In genomic region chr19:44753619-44753931, GRCh38 we compare ENCODE assay signal across 9 cellular contexts. TPM values are rescaled to one million over a fixed set of nuclear protein-coding genes. Genes with fewer than 3 reads are reported as not detected.
DNase-seq lines count a peak whose midpoint lies in the region; ATAC-seq and TF ChIP-seq lines count a peak whose summit lies in the region.
"Had no signal": no experiment of that assay in that cellular context is flagged by ENCODE, and none has a peak within 500 bp of the region (broad histone marks: within the 10 kb centered on the region; RNA-seq: fewer than 3 reads in every experiment).

No MANE protein-coding gene starts in this region.

- H3K9ac ChIP-seq in mesendoderm (ENCODE audit: low read length): peak overlapping the region; percentile 58

- H2BK15ac ChIP-seq in mesendoderm (replicated peaks; ENCODE audit: low read depth): no peak overlapping the region

- H3K9me3 ChIP-seq in right atrium auricular region (no peaks in the 10 kb centered on the region), uterus (no peaks in the 10 kb centered on the region)

- H3K18ac ChIP-seq in mesendoderm (ENCODE audit: low read length): peak overlapping the region; percentile 73

- peaks cover 0 to 92% of the 10 kb centered on the region in 2 donors for H3K4me1 ChIP-seq in right atrium auricular region
- H3K4me1 ChIP-seq in mesendoderm (ENCODE audit: control insufficient read depth, low read depth, low read length): peaks cover 6% of the 10 kb centered on the region
- H3K4me1 ChIP-seq in uterus: peaks cover 0 to 33% of the 10 kb centered on the region in 2 donors

- peak overlapping the region; percentile 92 for H3K27ac Mint-ChIP-seq in MCF 10A (ENCODE audit: low read depth, unreplicated experiment)

- H3K4me3 ChIP-seq in right atrium auricular region (peak overlapping the region; percentile 45 to 51), mesendoderm (ENCODE audit: low read length) (no peak overlapping the region), uterus (peak overlapping the region; percentile 36)

- WGBS in mesendoderm (ENCODE audit: extremely low coverage, insufficient coverage, low lambda C conversion rate): no CpG with 5 or more reads among the region's 12 CpGs

- intact Hi-C loops in Right ventricle myocardium superior (cut with DNase I) (no loop called here), MCF 10A (cut with micrococcal nuclease) (loop anchor here (1.0 to 2.0 kb wide), 2 partner anchors 17 to 29 kb away; no protein-coding TSS in a partner anchor), uterus (cut with DNase I; ENCODE audit: low total_unique reads) (no loop called here)

- H3K27ac ChIP-seq in right atrium auricular region (peak overlapping the region; percentile 92 to 93), mesendoderm (ENCODE audit: low read depth, low read length) (no peak overlapping the region), uterus (peak overlapping the region; percentile 83 to 87)

- no peaks in the 10 kb centered on the region for H3K79me2 ChIP-seq in mesendoderm (ENCODE audit: control insufficient read depth, insufficient read depth, low read length)

- H3K79me1 ChIP-seq in mesendoderm (ENCODE audit: low read length): no peaks in the 10 kb centered on the region

- H4K5ac ChIP-seq in mesendoderm (ENCODE audit: low read length): no peak overlapping the region

- ATAC-seq in Right ventricle myocardium superior (ENCODE audit: poor library complexity): no peak

- H2AK5ac ChIP-seq in mesendoderm (ENCODE audit: low read length): no peak overlapping the region

- no peak for TF ChIP-seq POLR2A in uterus (IDR thresholded peaks at IDR 0.05)

- H4K8ac ChIP-seq in mesendoderm (ENCODE audit: low read depth, low read length): no peak overlapping the region

- H3K4me2 ChIP-seq in mesendoderm (ENCODE audit: low read length): peak overlapping the region; percentile 62

- peak overlapping the region; percentile 79 for H3K56ac ChIP-seq in mesendoderm (ENCODE audit: low read length)

- no peak overlapping the region for H3K4ac ChIP-seq in mesendoderm (ENCODE audit: low read depth, low read length)

- H3K36me3 Mint-ChIP-seq in MCF 10A (ENCODE audit: insufficient read depth, unreplicated experiment): peaks cover 90% of the 10 kb centered on the region

- peaks cover 36% of the 10 kb centered on the region for H3K4me1 Mint-ChIP-seq in MCF 10A (ENCODE audit: insufficient read depth, unreplicated experiment)

- no peaks in the 10 kb centered on the region for H3K9me3 Mint-ChIP-seq in MCF 10A (ENCODE audit: unreplicated experiment)

- no peak overlapping the region for H2BK5ac ChIP-seq in mesendoderm (ENCODE audit: low read length)

- BruUV-seq in MCF 10A (replicated peaks; lab: Mats Ljungman, UMichigan): no TSS peak

- DNase-seq in right atrium auricular region (ENCODE audit: low spot score): no peak
- no peak for DNase-seq in Right ventricle myocardium superior
- DNase-seq in MCF 10A (ENCODE audit: unreplicated experiment): no peak
- no peak for DNase-seq in mesendoderm
- no peak for DNase-seq in uterus
- DNase-seq in cerebellar cortex (ENCODE audit: low spot score): no peak
- DNase-seq in stimulated activated CD4-positive, alpha-beta T cell treated with anti-CD3 and anti-CD28 coated beads, Interleukin-2, amount 100 ng/mL, for 24 hours: no peak
- DNase-seq in SKM-1 (lab: John Stamatoyannopoulos, UW; ENCODE audit: unreplicated experiment): no peak

- H3K4me3 Mint-ChIP-seq in MCF 10A (ENCODE audit: unreplicated experiment): peak overlapping the region; percentile 73

- no peak overlapping the region for H3K23ac ChIP-seq in mesendoderm (ENCODE audit: low read length)

- peaks cover 25% of the 10 kb centered on the region for H3K36me3 ChIP-seq in right atrium auricular region
- no peaks in the 10 kb centered on the region for H3K36me3 ChIP-seq in mesendoderm (ENCODE audit: control insufficient read depth, insufficient read depth, low read length)
- H3K36me3 ChIP-seq in uterus: no peaks in the 10 kb centered on the region

- H3K27me3 Mint-ChIP-seq in MCF 10A (ENCODE audit: insufficient read depth, unreplicated experiment): no peaks in the 10 kb centered on the region

- TF ChIP-seq CTCF in right atrium auricular region (IDR thresholded peaks at IDR 0.05) (no peak), MCF 10A (IDR thresholded peaks at IDR 0.05; ENCODE audit: unreplicated experiment) (no peak), uterus (IDR thresholded peaks at IDR 0.05) (no peak)

- CTCF ChIA-PET in MCF 10A (lab: Yijun Ruan, JAX): interaction anchor here (0.6 to 4.4 kb wide), 7 partner anchors 11 to 91 kb away, joined by 3 to 30 read pairs (median 3); no protein-coding TSS in a partner anchor

- H3K27me3 ChIP-seq in right atrium auricular region (no peaks in the 10 kb centered on the region), mesendoderm (ENCODE audit: insufficient read depth, low read length, poor library complexity) (peaks cover 14% of the 10 kb centered on the region), uterus (no peaks in the 10 kb centered on the region)

- H2BK120ac ChIP-seq in mesendoderm (ENCODE audit: low read depth, low read length): no peak overlapping the region

- POLR2A ChIA-PET in MCF 10A (lab: Yijun Ruan, JAX): interaction anchor here (0.5 to 2.2 kb wide), 9 partner anchors 12 to 541 kb away, joined by 3 to 28 read pairs (median 5); no protein-coding TSS in a partner anchor

RNA-seq across cellular contexts. Expression of gene BCL3, which starts 5.1 kb away (rescaled TPM):
- total RNA-seq in right atrium auricular region (10 to 100 TPM; 15.3 to 25.2 TPM), Right ventricle myocardium superior (14.6 TPM), MCF 10A (2022) (24.4 and 32.1 TPM in 2 replicates), uterus (10 to 100 TPM in 2 of 4 donors, 1 to 10 TPM in 2; 3.2 to 58.8 (median 11.9) TPM)
- 1.8 TPM for polyA plus RNA-seq in mesendoderm (2013, experiment 1 of 2)
- 1.7 TPM for polyA plus RNA-seq in mesendoderm (2013, experiment 2 of 2)

RNA-seq across cellular contexts. Expression of gene CBLC, which starts 24.1 kb away (rescaled TPM):
- total RNA-seq in right atrium auricular region (not detected), Right ventricle myocardium superior (not detected), MCF 10A (2022) (9.6 and 14.6 TPM in 2 replicates), uterus (1 to 10 TPM in 1 of 4 donors, under 1 TPM in 1, not detected in 2; 0.29 to 5.8 TPM)
- polyA plus RNA-seq in mesendoderm (2013, experiment 1 of 2): 4.6 TPM
- polyA plus RNA-seq in mesendoderm (2013, experiment 2 of 2): 5.2 TPM

RNA-seq across cellular contexts. Expression of gene CEACAM16, which starts 54.6 kb away (rescaled TPM):
- not detected for total RNA-seq in right atrium auricular region
- total RNA-seq in Right ventricle myocardium superior: not detected
- total RNA-seq in MCF 10A (2022): not detected in 2 replicates
- not detected for polyA plus RNA-seq in mesendoderm (2013, experiment 1 of 2)
- polyA plus RNA-seq in mesendoderm (2013, experiment 2 of 2): not detected
- not detected for total RNA-seq in uterus
- total RNA-seq: dermis microvascular lymphatic vessel endothelial cell had no signal

RNA-seq across cellular contexts. Expression of gene BCAM, which starts 55.3 kb away (rescaled TPM):
- total RNA-seq in right atrium auricular region (100 to 1,000 TPM in 1 of 2 donors, 10 to 100 TPM in 1; 82.1 to 102 TPM), Right ventricle myocardium superior (86.2 TPM), MCF 10A (2022) (2.9 and 5.0 TPM in 2 replicates), uterus (100 to 1,000 TPM in 2 of 4 donors, 10 to 100 TPM in 1, 1 to 10 TPM in 1; 3.8 to 171 (median 111) TPM)
- 36.8 TPM for polyA plus RNA-seq in mesendoderm (2013, experiment 1 of 2)
- polyA plus RNA-seq in mesendoderm (2013, experiment 2 of 2): 35.8 TPM
